Comparison of ENCODE assay signal across 7 cellular contexts in genomic region chr1:212915245-212916091, GRCh38. TPM values are rescaled to one million over a fixed set of nuclear protein-coding genes. Genes with fewer than 3 reads are reported as not detected.
DNase-seq lines count a peak whose midpoint lies in the region; ATAC-seq and TF ChIP-seq lines count a peak whose summit lies in the region.

No MANE protein-coding gene starts in this region.

- H3K27ac Mint-ChIP-seq in stimulated activated memory B cell treated with anti-CD40 and anti-IgM and Interleukin-4, amounts not matched to agents 10 μg/mL and 1 μg/mL and 100 μg/mL, for 72 hours: no peak overlapping the region
- no peak overlapping the region for H3K27ac Mint-ChIP-seq in activated naive CD4-positive, alpha-beta T cell treated with anti-CD3 and anti-CD28 coated beads, Interleukin-2, amount 50 U/mL, for 72 hours

- H3K4me3 Mint-ChIP-seq in stimulated activated memory B cell treated with anti-CD40 and anti-IgM and Interleukin-4, amounts not matched to agents 10 μg/mL and 1 μg/mL and 100 μg/mL, for 72 hours: no peak overlapping the region

- no peaks in the 10 kb centered on the region for H3K9me3 Mint-ChIP-seq in stimulated activated memory B cell treated with anti-CD40 and anti-IgM and Interleukin-4, amounts not matched to agents 10 μg/mL and 1 μg/mL and 100 μg/mL, for 72 hours
- no peaks in the 10 kb centered on the region for H3K9me3 Mint-ChIP-seq in activated naive CD4-positive, alpha-beta T cell treated with anti-CD3 and anti-CD28 coated beads, Interleukin-2, amount 50 U/mL, for 72 hours

- TF ChIP-seq CTCF in cardiac muscle cell (IDR thresholded peaks at IDR 0.05; ENCODE audit: low read depth, low read length): peak; percentile 69

- H3K4me3 ChIP-seq in H7 (ENCODE audit: insufficient read depth, low read depth, low read length) (peak overlapping the region; percentile 22; the same call in 1 of the 2 replicates), cardiac muscle cell (no peak overlapping the region)

- peaks cover 10% of the 10 kb centered on the region for H3K4me1 Mint-ChIP-seq in stimulated activated memory B cell treated with anti-CD40 and anti-IgM and Interleukin-4, amounts not matched to agents 10 μg/mL and 1 μg/mL and 100 μg/mL, for 72 hours

- no peak overlapping the region for H3K27ac ChIP-seq in cardiac muscle cell

- ATAC-seq in stimulated activated memory B cell treated with anti-CD40 and anti-IgM and Interleukin-4, amounts not matched to agents 10 μg/mL and 1 μg/mL and 100 μg/mL, for 72 hours: peak; percentile 39
- no peak for ATAC-seq in activated naive CD4-positive, alpha-beta T cell treated with anti-CD3 and anti-CD28 coated beads, Interleukin-2, amount 50 U/mL, for 72 hours
- ATAC-seq in GM21529 (IDR thresholded peaks at IDR 0.05; ENCODE audit: unreplicated experiment): no peak

- H3K36me3 ChIP-seq in H7 (replicated peaks; ENCODE audit: control insufficient read depth, insufficient read depth, low read length) (peaks cover 3% of the 10 kb centered on the region; the same call in 1 of the 2 replicates), cardiac muscle cell (no peaks in the 10 kb centered on the region)

- peaks cover 29% of the 10 kb centered on the region for H3K27me3 Mint-ChIP-seq in stimulated activated memory B cell treated with anti-CD40 and anti-IgM and Interleukin-4, amounts not matched to agents 10 μg/mL and 1 μg/mL and 100 μg/mL, for 72 hours

- peak; percentile 77 for DNase-seq in H7
- DNase-seq in OCI-M1 (lab: John Stamatoyannopoulos, UW): peak; percentile 59
- peak; percentile 52 to 90 for DNase-seq in cardiac muscle cell (ENCODE audit: low read depth in 1 of 2, low spot score in 1 of 2)
- no peak for DNase-seq in activated naive CD4-positive, alpha-beta T cell treated with anti-CD3 and anti-CD28 coated beads, Interleukin-2, amount 50 U/mL, for 72 hours (ENCODE audit: low spot score in 2 of 2)
- no peak for DNase-seq in activated CD4-positive, alpha-beta T cell treated with anti-CD3 and anti-CD28 coated beads, Interleukin-2, amount 50 U/mL, for 4 hours

- H3K4me1 ChIP-seq in cardiac muscle cell (ENCODE audit: low read depth): no peaks in the 10 kb centered on the region

- no peaks in the 10 kb centered on the region for H3K27me3 ChIP-seq in H7 (ENCODE audit: control insufficient read depth, insufficient read depth, low read length)
- H3K27me3 ChIP-seq in cardiac muscle cell: no peaks in the 10 kb centered on the region

- no peaks in the 10 kb centered on the region for H3K36me3 Mint-ChIP-seq in stimulated activated memory B cell treated with anti-CD40 and anti-IgM and Interleukin-4, amounts not matched to agents 10 μg/mL and 1 μg/mL and 100 μg/mL, for 72 hours
- H3K36me3 Mint-ChIP-seq in activated naive CD4-positive, alpha-beta T cell treated with anti-CD3 and anti-CD28 coated beads, Interleukin-2, amount 50 U/mL, for 72 hours: no peaks in the 10 kb centered on the region

- H3K9me3 ChIP-seq in cardiac muscle cell (ENCODE audit: low read depth): no peaks in the 10 kb centered on the region

RNA-seq across cellular contexts. Expression of gene VASH2, which starts 34.9 kb away (rescaled TPM):
- total RNA-seq in H7 (2014; rRNA removed; shearing (Covaris generic)): 50.9 and 74.6 TPM in 2 replicates
- total RNA-seq in cardiac muscle cell: 3.4 and 5.9 TPM in 2 replicates
- polyA plus RNA-seq in cardiac muscle cell: 2.8 and 5.8 TPM in 2 replicates
- under 1 TPM; 0.20 to 0.39 TPM for total RNA-seq in activated naive CD4-positive, alpha-beta T cell treated with anti-CD3 and anti-CD28 coated beads, Interleukin-2, amount 50 U/mL, for 72 hours

RNA-seq across cellular contexts. Expression of gene FLVCR1, which starts 57.4 kb away (rescaled TPM):
- total RNA-seq in H7 (2014; rRNA removed; shearing (Covaris generic)): 44.8 and 50.6 TPM in 2 replicates
- 9.8 and 11.7 TPM in 2 replicates for total RNA-seq in cardiac muscle cell
- polyA plus RNA-seq in cardiac muscle cell: 7.8 and 13.6 TPM in 2 replicates
- 10 to 100 TPM in 1 of 2 donors, 1 to 10 TPM in 1; 9.1 to 11.4 TPM for total RNA-seq in activated naive CD4-positive, alpha-beta T cell treated with anti-CD3 and anti-CD28 coated beads, Interleukin-2, amount 50 U/mL, for 72 hours

Comparison
In these comparisons a context has a peak if more than half of its experiments do, and no peak if none do; other contexts are left out.
1. DNase-seq: peak in H7 (single experiment), OCI-M1 (single experiment) and cardiac muscle cell (2 of 2); none in activated naive CD4-positive, alpha-beta T cell treated with anti-CD3 and anti-CD28 coated beads, Interleukin-2, amount 50 U/mL, for 72 hours (0 of 2) and activated CD4-positive, alpha-beta T cell treated with anti-CD3 and anti-CD28 coated beads, Interleukin-2, amount 50 U/mL, for 4 hours (0 of 2).